ENCODE assay signal across 1 cellular context in genomic region chr11:106238704-106239360, GRCh38.
TF ChIP-seq lines count a peak whose summit lies in the region.

No MANE protein-coding gene starts in this region.

TF ChIP-seq in HepG2, 621 proteins besides CTCF, POLR2A, EP300 and RAD21 (continued from another document):
- TF ChIP-seq, protein P1, sequence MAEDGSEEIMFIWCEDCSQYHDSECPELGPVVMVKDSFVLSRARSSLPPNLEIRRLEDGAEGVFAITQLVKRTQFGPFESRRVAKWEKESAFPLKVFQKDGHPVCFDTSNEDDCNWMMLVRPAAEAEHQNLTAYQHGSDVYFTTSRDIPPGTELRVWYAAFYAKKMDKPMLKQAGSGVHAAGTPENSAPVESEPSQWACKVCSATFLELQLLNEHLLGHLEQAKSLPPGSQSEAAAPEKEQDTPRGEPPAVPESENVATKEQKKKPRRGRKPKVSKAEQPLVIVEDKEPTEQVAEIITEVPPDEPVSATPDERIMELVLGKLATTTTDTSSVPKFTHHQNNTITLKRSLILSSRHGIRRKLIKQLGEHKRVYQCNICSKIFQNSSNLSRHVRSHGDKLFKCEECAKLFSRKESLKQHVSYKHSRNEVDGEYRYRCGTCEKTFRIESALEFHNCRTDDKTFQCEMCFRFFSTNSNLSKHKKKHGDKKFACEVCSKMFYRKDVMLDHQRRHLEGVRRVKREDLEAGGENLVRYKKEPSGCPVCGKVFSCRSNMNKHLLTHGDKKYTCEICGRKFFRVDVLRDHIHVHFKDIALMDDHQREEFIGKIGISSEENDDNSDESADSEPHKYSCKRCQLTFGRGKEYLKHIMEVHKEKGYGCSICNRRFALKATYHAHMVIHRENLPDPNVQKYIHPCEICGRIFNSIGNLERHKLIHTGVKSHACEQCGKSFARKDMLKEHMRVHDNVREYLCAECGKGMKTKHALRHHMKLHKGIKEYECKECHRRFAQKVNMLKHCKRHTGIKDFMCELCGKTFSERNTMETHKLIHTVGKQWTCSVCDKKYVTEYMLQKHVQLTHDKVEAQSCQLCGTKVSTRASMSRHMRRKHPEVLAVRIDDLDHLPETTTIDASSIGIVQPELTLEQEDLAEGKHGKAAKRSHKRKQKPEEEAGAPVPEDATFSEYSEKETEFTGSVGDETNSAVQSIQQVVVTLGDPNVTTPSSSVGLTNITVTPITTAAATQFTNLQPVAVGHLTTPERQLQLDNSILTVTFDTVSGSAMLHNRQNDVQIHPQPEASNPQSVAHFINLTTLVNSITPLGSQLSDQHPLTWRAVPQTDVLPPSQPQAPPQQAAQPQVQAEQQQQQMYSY (CRISPR knock-in tag; IDR thresholded peaks at IDR 0.05): no peak
- TF ChIP-seq ZNF382 (CRISPR knock-in tag; IDR thresholded peaks at IDR 0.05; ENCODE audit: borderline replicate concordance): no peak
